1 cellular context compared by ENCODE assay signal in genomic region chr11:47267858-47268257, GRCh38.
TF ChIP-seq lines count a peak whose summit lies in the region.

No MANE protein-coding gene starts in this region.

TF ChIP-seq in WTC11, 78 proteins besides CTCF, POLR2A, EP300 and RAD21 (continued from another document):
- TF ChIP-seq E2F4 (CRISPR knock-in tag; IDR thresholded peaks at IDR 0.05; ENCODE audit: borderline replicate concordance, low read depth) (no peak), ZMAT4 (CRISPR knock-in tag; IDR thresholded peaks at IDR 0.05) (no peak), NR3C1 (CRISPR knock-in tag; conservative IDR thresholded peaks at IDR 0.05; ENCODE audit: low read depth) (no peak), JUN (CRISPR knock-in tag; IDR thresholded peaks at IDR 0.05) (no peak), ATF1 (CRISPR knock-in tag; IDR thresholded peaks at IDR 0.05) (no peak), CREM (CRISPR knock-in tag; IDR thresholded peaks at IDR 0.05) (no peak), SOX15 (CRISPR knock-in tag; IDR thresholded peaks at IDR 0.05) (no peak), ZNF532 (CRISPR knock-in tag; IDR thresholded peaks at IDR 0.05; ENCODE audit: borderline replicate concordance) (no peak), ZNF425 (CRISPR knock-in tag; conservative IDR thresholded peaks at IDR 0.05) (no peak), E2F5 (CRISPR knock-in tag; IDR thresholded peaks at IDR 0.05) (no peak), GRHL2 (CRISPR knock-in tag; IDR thresholded peaks at IDR 0.05; ENCODE audit: insufficient replicate concordance, severe bottlenecking) (no peak), ARID4B (CRISPR knock-in tag; IDR thresholded peaks at IDR 0.05; ENCODE audit: borderline replicate concordance) (no peak), JAZF1 (CRISPR knock-in tag; IDR thresholded peaks at IDR 0.05) (no peak)
